Comparison of ENCODE assay signal across 1 cellular context in genomic region chr10:70352401-70353097, GRCh38.
TF ChIP-seq lines count a peak whose summit lies in the region.

No MANE protein-coding gene starts in this region.

TF ChIP-seq in HepG2, 621 proteins besides CTCF, POLR2A, EP300 and RAD21 (continues in another document):
- TF ChIP-seq ZNF761 (CRISPR knock-in tag; conservative IDR thresholded peaks at IDR 0.05), result no peak; the same call in 1 of the 2 replicates
- 0 out of 2 replicates have a peak, but pooled peaks have one; percentile 59 for TF ChIP-seq NR2C2 (CRISPR knock-in tag; IDR thresholded peaks at IDR 0.05; ENCODE audit: borderline replicate concordance)
- TF ChIP-seq, protein P1, sequence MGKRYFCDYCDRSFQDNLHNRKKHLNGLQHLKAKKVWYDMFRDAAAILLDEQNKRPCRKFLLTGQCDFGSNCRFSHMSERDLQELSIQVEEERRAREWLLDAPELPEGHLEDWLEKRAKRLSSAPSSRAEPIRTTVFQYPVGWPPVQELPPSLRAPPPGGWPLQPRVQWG (CRISPR knock-in tag; IDR thresholded peaks at IDR 0.05; ENCODE audit: borderline replicate concordance, low read depth), result no peak
- no peak; the same call in 1 of the 2 replicates for TF ChIP-seq CREB1 (IDR thresholded peaks at IDR 0.05)
- peak; percentile 38; the same call in 1 of the 2 replicates for TF ChIP-seq CREB1 (CRISPR knock-in tag; IDR thresholded peaks at IDR 0.05)
- TF ChIP-seq KDM3A (CRISPR knock-in tag; IDR thresholded peaks at IDR 0.05; ENCODE audit: low read depth), result no peak
- TF ChIP-seq TEF (CRISPR knock-in tag; IDR thresholded peaks at IDR 0.05), result no peak
- TF ChIP-seq NFE2L1 (CRISPR knock-in tag; IDR thresholded peaks at IDR 0.05; ENCODE audit: borderline replicate concordance), result no peak
- TF ChIP-seq, protein P2, sequence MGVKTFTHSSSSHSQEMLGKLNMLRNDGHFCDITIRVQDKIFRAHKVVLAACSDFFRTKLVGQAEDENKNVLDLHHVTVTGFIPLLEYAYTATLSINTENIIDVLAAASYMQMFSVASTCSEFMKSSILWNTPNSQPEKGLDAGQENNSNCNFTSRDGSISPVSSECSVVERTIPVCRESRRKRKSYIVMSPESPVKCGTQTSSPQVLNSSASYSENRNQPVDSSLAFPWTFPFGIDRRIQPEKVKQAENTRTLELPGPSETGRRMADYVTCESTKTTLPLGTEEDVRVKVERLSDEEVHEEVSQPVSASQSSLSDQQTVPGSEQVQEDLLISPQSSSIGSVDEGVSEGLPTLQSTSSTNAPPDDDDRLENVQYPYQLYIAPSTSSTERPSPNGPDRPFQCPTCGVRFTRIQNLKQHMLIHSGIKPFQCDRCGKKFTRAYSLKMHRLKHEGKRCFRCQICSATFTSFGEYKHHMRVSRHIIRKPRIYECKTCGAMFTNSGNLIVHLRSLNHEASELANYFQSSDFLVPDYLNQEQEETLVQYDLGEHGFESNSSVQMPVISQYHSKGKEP (CRISPR knock-in tag; IDR thresholded peaks at IDR 0.05), result no peak
- TF ChIP-seq SP2 (CRISPR knock-in tag; IDR thresholded peaks at IDR 0.05), result no peak
- no peak for TF ChIP-seq REL (CRISPR knock-in tag; conservative IDR thresholded peaks at IDR 0.05)
- peak; percentile 19; the same call in 1 of the 2 replicates for TF ChIP-seq ZNF646 (CRISPR knock-in tag; IDR thresholded peaks at IDR 0.05)
- TF ChIP-seq ZNF496 (CRISPR knock-in tag; IDR thresholded peaks at IDR 0.05; ENCODE audit: insufficient replicate concordance), result no peak
- peak; percentile 85 for TF ChIP-seq CREM (IDR thresholded peaks at IDR 0.05)
- TF ChIP-seq CREM (CRISPR knock-in tag; IDR thresholded peaks at IDR 0.05), result no peak
- no peak for TF ChIP-seq RFX3 (CRISPR knock-in tag; IDR thresholded peaks at IDR 0.05)
- no peak for TF ChIP-seq RELA (CRISPR knock-in tag; IDR thresholded peaks at IDR 0.05)
- TF ChIP-seq PRMT3 (CRISPR knock-in tag; IDR thresholded peaks at IDR 0.05; ENCODE audit: borderline replicate concordance, low read depth), result no peak
- no peak for TF ChIP-seq ZNF576 (CRISPR knock-in tag; IDR thresholded peaks at IDR 0.05)
- TF ChIP-seq ZNF354B (CRISPR knock-in tag; IDR thresholded peaks at IDR 0.05), result no peak
- peak; percentile 62 for TF ChIP-seq RXRB (CRISPR knock-in tag; IDR thresholded peaks at IDR 0.05; ENCODE audit: borderline replicate concordance)
- TF ChIP-seq, protein P3, sequence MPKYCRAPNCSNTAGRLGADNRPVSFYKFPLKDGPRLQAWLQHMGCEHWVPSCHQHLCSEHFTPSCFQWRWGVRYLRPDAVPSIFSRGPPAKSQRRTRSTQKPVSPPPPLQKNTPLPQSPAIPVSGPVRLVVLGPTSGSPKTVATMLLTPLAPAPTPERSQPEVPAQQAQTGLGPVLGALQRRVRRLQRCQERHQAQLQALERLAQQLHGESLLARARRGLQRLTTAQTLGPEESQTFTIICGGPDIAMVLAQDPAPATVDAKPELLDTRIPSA (CRISPR knock-in tag; IDR thresholded peaks at IDR 0.05; ENCODE audit: borderline replicate concordance), result no peak
- TF ChIP-seq ZBTB21 (CRISPR knock-in tag; IDR thresholded peaks at IDR 0.05), result no peak
- TF ChIP-seq CSRNP1 (CRISPR knock-in tag; IDR thresholded peaks at IDR 0.05), result 0 out of 2 replicates have a peak, but pooled peaks have one; percentile 39
- 0 out of 2 replicates have a peak, but pooled peaks have one; percentile 21 for TF ChIP-seq MEF2D (CRISPR knock-in tag; IDR thresholded peaks at IDR 0.05)
- TF ChIP-seq PHF20 (CRISPR knock-in tag; IDR thresholded peaks at IDR 0.05), result no peak
- no peak for TF ChIP-seq AKAP8 (CRISPR knock-in tag; IDR thresholded peaks at IDR 0.05)
- no peak for TF ChIP-seq ZNF329 (CRISPR knock-in tag; IDR thresholded peaks at IDR 0.05; ENCODE audit: low read depth)
- no peak for TF ChIP-seq SOX13 (IDR thresholded peaks at IDR 0.05)
- TF ChIP-seq SOX13 (CRISPR knock-in tag; conservative IDR thresholded peaks at IDR 0.05 in 1 of 2, IDR thresholded peaks at IDR 0.05 in 1 of 2), result peak in 1 of 2 experiments; percentile 86; a peak in 2 of 4 replicates
- peak; percentile 45; the same call in 1 of the 2 replicates for TF ChIP-seq SIX1 (CRISPR knock-in tag; IDR thresholded peaks at IDR 0.05; ENCODE audit: borderline replicate concordance)
- TF ChIP-seq CHD4 (IDR thresholded peaks at IDR 0.05; ENCODE audit: borderline replicate concordance, low read length), result peak; percentile 63; the same call in 1 of the 2 replicates
- peak; percentile 54 for TF ChIP-seq HDAC1 (CRISPR knock-in tag; IDR thresholded peaks at IDR 0.05)
- peak; percentile 67 for TF ChIP-seq YEATS4 (CRISPR knock-in tag; IDR thresholded peaks at IDR 0.05; ENCODE audit: borderline replicate concordance)
- TF ChIP-seq ZNF326 (CRISPR knock-in tag; IDR thresholded peaks at IDR 0.05; ENCODE audit: borderline replicate concordance), result no peak
- TF ChIP-seq ARNTL (CRISPR knock-in tag; IDR thresholded peaks at IDR 0.05), result peak; percentile 65; the same call in 1 of the 2 replicates
- peak; percentile 71 for TF ChIP-seq NR2F6 (IDR thresholded peaks at IDR 0.05)
- TF ChIP-seq NR2F6 (CRISPR knock-in tag; IDR thresholded peaks at IDR 0.05), result peak; percentile 28; the same call in 1 of the 2 replicates
- TF ChIP-seq ZNF124 (CRISPR knock-in tag; IDR thresholded peaks at IDR 0.05), result peak; percentile 53; the same call in 1 of the 2 replicates
- no peak for TF ChIP-seq ATRX (CRISPR knock-in tag; IDR thresholded peaks at IDR 0.05; ENCODE audit: borderline replicate concordance)
- peak; percentile 100 for TF ChIP-seq ASH2L (IDR thresholded peaks at IDR 0.05; ENCODE audit: insufficient read length, low read depth, low read length)
- peak; percentile 77 for TF ChIP-seq ARID3A (IDR thresholded peaks at IDR 0.05; ENCODE audit: low read depth, low read length)
- peak; percentile 52 for TF ChIP-seq MXD4 (CRISPR knock-in tag; IDR thresholded peaks at IDR 0.05)
- TF ChIP-seq, protein P4, sequence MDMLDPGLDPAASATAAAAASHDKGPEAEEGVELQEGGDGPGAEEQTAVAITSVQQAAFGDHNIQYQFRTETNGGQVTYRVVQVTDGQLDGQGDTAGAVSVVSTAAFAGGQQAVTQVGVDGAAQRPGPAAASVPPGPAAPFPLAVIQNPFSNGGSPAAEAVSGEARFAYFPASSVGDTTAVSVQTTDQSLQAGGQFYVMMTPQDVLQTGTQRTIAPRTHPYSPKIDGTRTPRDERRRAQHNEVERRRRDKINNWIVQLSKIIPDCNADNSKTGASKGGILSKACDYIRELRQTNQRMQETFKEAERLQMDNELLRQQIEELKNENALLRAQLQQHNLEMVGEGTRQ (IDR thresholded peaks at IDR 0.05; ENCODE audit: low read depth, low read length), result no peak
- TF ChIP-seq, protein P4 (CRISPR knock-in tag; IDR thresholded peaks at IDR 0.05; ENCODE audit: borderline replicate concordance), result peak; percentile 37; the same call in 1 of the 2 replicates
- no peak for TF ChIP-seq ZNF558 (CRISPR knock-in tag; IDR thresholded peaks at IDR 0.05; ENCODE audit: borderline replicate concordance)
- TF ChIP-seq CBX5 (CRISPR knock-in tag; IDR thresholded peaks at IDR 0.05; ENCODE audit: borderline replicate concordance), result no peak
- no peak; the same call in 1 of the 2 replicates for TF ChIP-seq ZBTB2 (CRISPR knock-in tag; IDR thresholded peaks at IDR 0.05; ENCODE audit: low read depth)
- TF ChIP-seq NCOR1 (IDR thresholded peaks at IDR 0.05; ENCODE audit: borderline replicate concordance, low read length), result peak; percentile 99
- no peak for TF ChIP-seq DR1 (CRISPR knock-in tag; IDR thresholded peaks at IDR 0.05)
- no peak for TF ChIP-seq NFIB (CRISPR knock-in tag; IDR thresholded peaks at IDR 0.05; ENCODE audit: borderline replicate concordance)
- TF ChIP-seq MXI1 (IDR thresholded peaks at IDR 0.05; ENCODE audit: borderline replicate concordance, low read depth, low read length), result peak; percentile 69; the same call in 1 of the 3 replicates
- peak; percentile 93 for TF ChIP-seq GATAD2A (CRISPR knock-in tag; IDR thresholded peaks at IDR 0.05)
